26 cellular contexts compared by ENCODE assay signal in genomic region chr14:35213143-35213788, GRCh38.
DNase-seq lines count a peak whose midpoint lies in the region; ATAC-seq and TF ChIP-seq lines count a peak whose summit lies in the region.
"Had no signal": no experiment of that assay in that cellular context is flagged by ENCODE, and none has a peak within 500 bp of the region (broad histone marks: within the 10 kb centered on the region; RNA-seq: fewer than 3 reads in every experiment).

No MANE protein-coding gene starts in this region.

- H3K27ac ChIP-seq in ACC112 (ENCODE audit: low read depth, low read length) (peak overlapping the region; percentile 90), epithelial cell of prostate (peak overlapping the region; percentile 91), ovary (peak overlapping the region in 1 of 2 donors; percentile 79)
- H3K27ac ChIP-seq: cardiac muscle cell, colonic mucosa, psoas muscle had no signal

- DNase-seq in NCI-H69 (lab: John Stamatoyannopoulos, UW) (peak; percentile 42), epithelial cell of prostate (ENCODE audit: low read depth, low spot score) (no peak), ovary (peak; percentile 55 to 77 (median 68)), NCI-H82 treated with DMSO at 0.1 percent for 48 hours (lab: John Stamatoyannopoulos, UW; ENCODE audit: unreplicated experiment) (no peak)
- DNase-seq: activated CD8-positive, alpha-beta T cell treated with anti-CD3 and anti-CD28 coated beads, Interleukin-2, amount 10 ng/mL, durations not matched to agents 7 days and 5 days; aorta; colonic mucosa; DMS153; effector CD8-positive, alpha-beta T cell; H7; head of caudate nucleus; KG1; left ventricle myocardium superior; MG63; midbrain; naive B cell; NCI-H1105; NCI-H526; psoas muscle; SHP77 treated with DMSO at 0.1 percent for 48 hours had no signal

- no peaks in the 10 kb centered on the region for H3K36me3 ChIP-seq in ACC112 (ENCODE audit: insufficient read depth, low read length)
- no peaks in the 10 kb centered on the region for H3K36me3 ChIP-seq in ovary
- H3K36me3 ChIP-seq: cardiac muscle cell, colonic mucosa, MG63 had no signal

- intact Hi-C loops in ovary (cut with DNase I), result loop anchor here (2.0 to 10.0 kb wide), 5 partner anchors 68 to 200 kb away; partner anchors contain the start of gene NFKBIA (in 1 of the 4)

- no peak overlapping the region for H2AFZ ChIP-seq in ACC112 (ENCODE audit: low read length, unreplicated experiment)

- TF ChIP-seq POLR2A in ovary (IDR thresholded peaks at IDR 0.05), result no peak

- peaks cover 27% of the 10 kb centered on the region for H3K4me1 ChIP-seq in ACC112 (ENCODE audit: control insufficient read depth, insufficient read depth, low read length, unreplicated experiment)
- H3K4me1 ChIP-seq in ovary (ENCODE audit: insufficient read depth), result peaks cover 1% of the 10 kb centered on the region
- H3K4me1 ChIP-seq: colonic mucosa, psoas muscle had no signal

- TF ChIP-seq EP300 in ovary (IDR thresholded peaks at IDR 0.05), result no peak

- H3K4me3 ChIP-seq in ACC112 (ENCODE audit: low read depth, low read length) (no peak overlapping the region), ovary (no peak overlapping the region)
- H3K4me3 ChIP-seq: cardiac muscle cell, colonic mucosa, MG63, psoas muscle had no signal

- H3K27me3 ChIP-seq in ACC112 (ENCODE audit: insufficient read depth, low read length) (no peaks in the 10 kb centered on the region), ovary (no peaks in the 10 kb centered on the region)
- H3K27me3 ChIP-seq: cardiac muscle cell, colonic mucosa, MG63 had no signal

- 10 to 31% (median 11%) methylated on average over 6 of the region's 6 CpGs for WGBS in ovary, 3 donors

- no peak for TF ChIP-seq CTCF in ovary (IDR thresholded peaks at IDR 0.05)

- H3K79me2 ChIP-seq in ACC112 (ENCODE audit: control insufficient read depth, insufficient read depth, low read length, unreplicated experiment), result no peaks in the 10 kb centered on the region

- no peaks in the 10 kb centered on the region for H3K9me3 ChIP-seq in ovary
- H3K9me3 ChIP-seq: colonic mucosa, MG63, psoas muscle had no signal

- ATAC-seq in HG02610 (IDR thresholded peaks at IDR 0.05; ENCODE audit: unreplicated experiment) (no peak), GM21723 (IDR thresholded peaks at IDR 0.05; ENCODE audit: unreplicated experiment) (no peak)
- ATAC-seq: activated CD8-positive, alpha-beta T cell treated with anti-CD3 and anti-CD28 coated beads, Interleukin-2, amount 10 ng/mL, durations not matched to agents 7 days and 5 days; activated naive CD4-positive, alpha-beta T cell treated with anti-CD3 and anti-CD28 coated beads, Interleukin-2, amount 50 U/mL, for 72 hours; left ventricle myocardium superior; psoas muscle; stimulated activated effector memory CD8-positive, alpha-beta T cell treated with anti-CD3 and anti-CD28 coated beads, Interleukin-12 subunit alpha, Interleukin-12 subunit beta, amount 100 ng/mL, for 72 hours had no signal

Comparison
In these comparisons a context has a peak if more than half of its experiments do, and no peak if none do; other contexts are left out.
1. DNase-seq: peak in NCI-H69 (single experiment) and ovary (5 of 5); none in epithelial cell of prostate (single experiment) and NCI-H82 treated with DMSO at 0.1 percent for 48 hours (single experiment).